10 cellular contexts compared by ENCODE assay signal in the genomic region with DNA sequence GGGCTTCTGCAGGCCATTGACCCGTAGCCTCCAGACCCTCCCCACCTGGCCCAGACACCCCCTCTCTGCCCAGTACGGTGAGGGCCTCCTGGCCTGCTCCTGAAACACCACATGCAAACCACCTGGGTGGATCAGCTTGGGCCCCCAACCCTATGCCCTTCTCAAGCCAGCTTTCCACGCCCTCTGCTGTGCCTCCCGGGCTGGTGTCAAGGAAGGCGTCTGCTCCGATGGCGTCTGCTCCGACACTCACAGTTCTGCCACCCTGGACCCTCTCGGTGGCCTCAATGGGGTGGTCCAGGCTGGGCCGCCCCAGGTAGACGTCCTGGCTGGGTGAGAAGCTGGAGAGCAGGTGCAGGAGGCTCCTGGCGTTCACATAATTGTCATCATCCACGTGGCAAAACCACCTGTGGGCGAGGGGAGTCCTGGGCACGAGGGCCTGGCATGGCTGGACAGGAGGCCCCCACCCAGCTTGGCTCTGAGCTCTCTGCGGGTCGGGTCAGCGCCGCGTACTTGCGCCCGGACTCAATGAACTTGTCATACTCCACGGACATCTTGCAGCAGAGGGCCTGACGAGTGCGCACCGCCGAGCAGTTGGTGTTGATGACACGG. TPM values are rescaled to one million over a fixed set of nuclear protein-coding genes. Genes with fewer than 3 reads are reported as not detected.
DNase-seq lines count a peak whose midpoint lies in the region; ATAC-seq, FAIRE-seq and TF ChIP-seq lines count a peak whose summit lies in the region.
"Had no signal": no experiment of that assay in that cellular context is flagged by ENCODE, and none has a peak within 500 bp of the region (broad histone marks: within the 10 kb centered on the region; RNA-seq: fewer than 3 reads in every experiment).

No MANE protein-coding gene starts in this region.

- TF ChIP-seq POLR2A in transverse colon (IDR thresholded peaks at IDR 0.05), result no peak

- H3K9me3 ChIP-seq in SK-N-SH (no peaks in the 10 kb centered on the region), adipocyte (ENCODE audit: control insufficient read depth, low read length) (no peaks in the 10 kb centered on the region), kidney (ENCODE audit: control insufficient read depth in 1 of 2, low read length in 2 of 2) (no peaks in the 10 kb centered on the region), transverse colon (no peaks in the 10 kb centered on the region)

- H3K4me2 ChIP-seq in SK-N-SH, result peak overlapping the region; percentile 92

- H3K4me1 Mint-ChIP-seq in stimulated activated naive CD8-positive, alpha-beta T cell treated with anti-CD3 and anti-CD28 coated beads, Interleukin-15, amount 100 ng/mL, for 72 hours, result peaks cover 38% of the 10 kb centered on the region

- intact Hi-C loops in kidney (cut with DNase I), result no loop called here
- intact Hi-C loops in transverse colon (cut with DNase I; ENCODE audit: low total_unique reads), result no loop called here

- H3K27ac ChIP-seq in SK-N-SH (ENCODE audit: low read depth in 2 of 2, low read length in 1 of 2), result no peak overlapping the region; a peak in 1 of 4 replicates
- no peak overlapping the region for H3K27ac ChIP-seq in kidney (ENCODE audit: low read depth in 2 of 2, low read length in 2 of 2)
- H3K27ac ChIP-seq in transverse colon, result peak overlapping the region in 1 of 4 donors; percentile 84

- in situ Hi-C loops in transverse colon (cut with MboI; ENCODE audit: low pct_ligation_motif_present in 1 of 4, low pct_unique_long_range_greater_than_20kb in 1 of 4, low sequenced_read_pairs in 3 of 4), result no loop called here

- ATAC-seq in SK-N-SH treated with all-trans-retinoic acid at 6 μM for 48 hours (no peak), left lobe of liver (no peak)
- no peak for ATAC-seq in stimulated activated naive CD8-positive, alpha-beta T cell treated with anti-CD3 and anti-CD28 coated beads, Interleukin-15, amount 100 ng/mL, for 72 hours

- H3K36me3 ChIP-seq in SK-N-SH (replicated peaks in 1 of 2; ENCODE audit: control insufficient read depth in 1 of 2, insufficient read depth in 2 of 2, low read length in 1 of 2) (peaks cover 29 to 57% of the 10 kb centered on the region in 2 experiments), adipocyte (ENCODE audit: control insufficient read depth, insufficient read depth, low read length, severe bottlenecking) (peaks cover 35% of the 10 kb centered on the region), kidney (ENCODE audit: control insufficient read depth in 1 of 2, insufficient read depth in 2 of 2, low read length in 2 of 2) (peaks cover 3 to 8% of the 10 kb centered on the region in 2 donors), transverse colon (peaks cover 0 to 4% (median 0%) of the 10 kb centered on the region in 4 donors)

- no peaks in the 10 kb centered on the region for H3K27me3 ChIP-seq in SK-N-SH (ENCODE audit: insufficient read depth)
- no peaks in the 10 kb centered on the region for H3K27me3 ChIP-seq in adipocyte (replicated peaks; ENCODE audit: control insufficient read depth, insufficient read depth, low read length)
- H3K27me3 ChIP-seq in transverse colon, result no peaks in the 10 kb centered on the region

- DNase-seq in SK-N-SH (no peak), adipocyte (ENCODE audit: low read depth) (no peak), kidney (peak; percentile 66), transverse colon (no peak), left lobe of liver (ENCODE audit: low spot score) (no peak), dedifferentiated amniotic fluid mesenchymal stem cell (ENCODE audit: extremely low spot score) (no peak)
- DNase-seq in stimulated activated naive CD8-positive, alpha-beta T cell treated with anti-CD3 and anti-CD28 coated beads, Interleukin-15, amount 100 ng/mL, for 72 hours, result no peak
- DNase-seq: NCI-H1436 treated with DMSO at 0.1 percent for 48 hours had no signal

- H3K27ac Mint-ChIP-seq in stimulated activated naive CD8-positive, alpha-beta T cell treated with anti-CD3 and anti-CD28 coated beads, Interleukin-15, amount 100 ng/mL, for 72 hours, result peak overlapping the region in 1 of 2 donors; percentile 27

- no peaks in the 10 kb centered on the region for H3K9me2 ChIP-seq in SK-N-SH

- TF ChIP-seq EP300 in SK-N-SH (IDR thresholded peaks at IDR 0.05; ENCODE audit: borderline replicate concordance in 1 of 2, low read depth in 1 of 2, low read length in 1 of 2) (no peak), transverse colon (IDR thresholded peaks at IDR 0.05; ENCODE audit: low read depth) (no peak)

- WGBS in SK-N-SH (ENCODE audit: low lambda C conversion rate), result 90% methylated on average over 28 of the region's 28 CpGs
- 91% methylated on average over 28 of the region's 28 CpGs; no CpG with 5 or more reads in 1 of the 2 donors for WGBS in transverse colon (ENCODE audit: low coverage in 1 of 2), 2 donors

- CTCF ChIA-PET in SK-N-SH (lab: Yijun Ruan, JAX), result interaction anchor here (0.9 to 5.1 kb wide), 7 partner anchors 10 to 91 kb away, joined by 3 to 45 read pairs (median 18); a partner anchor contains a TSS

- H3K4me3 Mint-ChIP-seq in stimulated activated naive CD8-positive, alpha-beta T cell treated with anti-CD3 and anti-CD28 coated beads, Interleukin-15, amount 100 ng/mL, for 72 hours, result peak overlapping the region; percentile 93 to 97

- no peak for TF ChIP-seq RAD21 in SK-N-SH (IDR thresholded peaks at IDR 0.05; ENCODE audit: low read length)

- no peaks in the 10 kb centered on the region for H3K27me3 Mint-ChIP-seq in stimulated activated naive CD8-positive, alpha-beta T cell treated with anti-CD3 and anti-CD28 coated beads, Interleukin-15, amount 100 ng/mL, for 72 hours

- H3K4me1 ChIP-seq in SK-N-SH (ENCODE audit: control insufficient read depth in 1 of 2, insufficient read depth in 2 of 2, low read depth in 1 of 2, low read length in 1 of 2) (peaks cover 0 to 25% of the 10 kb centered on the region in 2 experiments; a peak in 2 of 4 replicates), adipocyte (ENCODE audit: control insufficient read depth, insufficient read depth, low read length) (peaks cover 18% of the 10 kb centered on the region), kidney (ENCODE audit: control insufficient read depth in 1 of 2, insufficient read depth in 1 of 2, low read depth in 1 of 2, low read length in 2 of 2) (peaks cover 8 to 23% of the 10 kb centered on the region in 2 donors), transverse colon (peaks cover 12 to 28% (median 27%) of the 10 kb centered on the region in 4 donors)

- peaks cover 5% of the 10 kb centered on the region for H3F3A ChIP-seq in SK-N-SH (replicated peaks; ENCODE audit: insufficient read depth)

- H3K79me2 ChIP-seq in SK-N-SH (ENCODE audit: insufficient read depth), result peaks cover 48% of the 10 kb centered on the region

- POLR2A ChIA-PET in SK-N-SH (lab: Yijun Ruan, JAX), result interaction anchor here (0.6 kb wide), 1 partner anchor 91 kb away, joined by 3 read pairs; no protein-coding TSS in a partner anchor

- H3K9me3 Mint-ChIP-seq in stimulated activated naive CD8-positive, alpha-beta T cell treated with anti-CD3 and anti-CD28 coated beads, Interleukin-15, amount 100 ng/mL, for 72 hours, result no peaks in the 10 kb centered on the region

- H3K4me3 ChIP-seq in SK-N-SH (ENCODE audit: low read depth in 2 of 2, low read length in 1 of 2) (peak overlapping the region; percentile 81 to 100), adipocyte (ENCODE audit: low read length) (peak overlapping the region; percentile 78), kidney (ENCODE audit: low read length in 2 of 2) (peak overlapping the region; percentile 56 to 66), transverse colon (peak overlapping the region in 1 of 4 donors; percentile 87)

- H4K20me1 ChIP-seq in SK-N-SH (ENCODE audit: insufficient read depth), result peaks cover 14% of the 10 kb centered on the region; the same call in 1 of the 2 replicates

- FAIRE-seq in kidney (lab: Jason Lieb, UNC), result no peak

- TF ChIP-seq CTCF in SK-N-SH (IDR thresholded peaks at IDR 0.05), result no peak
- TF ChIP-seq CTCF in kidney (IDR thresholded peaks at IDR 0.05; ENCODE audit: borderline replicate concordance, extremely low read depth, insufficient read depth), result no peak
- no peak for TF ChIP-seq CTCF in transverse colon (IDR thresholded peaks at IDR 0.05)

- H2AFZ ChIP-seq in SK-N-SH (ENCODE audit: low read depth), result no peak overlapping the region

- H3K9ac ChIP-seq in SK-N-SH (peak overlapping the region; percentile 71; the same call in 1 of the 2 replicates), adipocyte (ENCODE audit: low read length) (peak overlapping the region; percentile 94), kidney (ENCODE audit: low read length in 2 of 2) (peak overlapping the region in 1 of 2 donors; percentile 34)

RNA-seq across cellular contexts. Expression of a gene that starts 1.4 kb away (rescaled TPM):
- polyA plus RNA-seq in SK-N-SH (2012; rRNA removed) (54.4 and 68.6 TPM in 2 replicates), kidney (ENCODE audit: insufficient read depth, low read depth, low replicate concordance) (47.3 TPM)
- polyA plus RNA-seq in SK-N-SH (2012; cell fraction: cytosol; rRNA removed), result 22.9 and 37.2 TPM in 2 replicates
- 329 and 368 TPM in 2 replicates for polyA plus RNA-seq in SK-N-SH (2012; cell fraction: nucleus; rRNA removed)
- total RNA-seq in kidney (29.8 TPM), transverse colon (10 to 100 TPM; 33.2 to 92.0 (median 48.8) TPM), left lobe of liver (45.8 TPM)

RNA-seq across cellular contexts. Expression of a gene that starts 1.4 kb away (rescaled TPM):
- polyA plus RNA-seq in SK-N-SH (2012; rRNA removed) (264 and 272 TPM in 2 replicates), kidney (ENCODE audit: insufficient read depth, low read depth, low replicate concordance) (149 TPM)
- 79.9 and 147 TPM in 2 replicates for polyA plus RNA-seq in SK-N-SH (2012; cell fraction: cytosol; rRNA removed)
- 584 and 643 TPM in 2 replicates for polyA plus RNA-seq in SK-N-SH (2012; cell fraction: nucleus; rRNA removed)
- total RNA-seq in kidney (99.3 TPM), transverse colon (100 to 1,000 TPM in 2 of 4 donors, 10 to 100 TPM in 2; 42.0 to 160 (median 85.5) TPM), left lobe of liver (84.1 TPM)

RNA-seq across cellular contexts. Expression of a gene that starts 12.8 kb away (rescaled TPM):
- polyA plus RNA-seq in SK-N-SH (2012; rRNA removed), result 153 and 190 TPM in 2 replicates
- 75.6 and 113 TPM in 2 replicates for polyA plus RNA-seq in SK-N-SH (2012; cell fraction: cytosol; rRNA removed)
- polyA plus RNA-seq in SK-N-SH (2012; cell fraction: nucleus; rRNA removed), result 168 and 433 TPM in 2 replicates
- 102 TPM for total RNA-seq in kidney
- 551 TPM for polyA plus RNA-seq in kidney (ENCODE audit: insufficient read depth, low read depth, low replicate concordance)
- 100 to 1,000 TPM in 1 of 4 donors, 10 to 100 TPM in 3; 49.4 to 117 (median 71.3) TPM for total RNA-seq in transverse colon
- total RNA-seq in left lobe of liver, result 1,477 TPM

RNA-seq across cellular contexts. Expression of a gene that starts 15.3 kb away (rescaled TPM):
- polyA plus RNA-seq in SK-N-SH (2012; rRNA removed) (144 and 163 TPM in 2 replicates), kidney (ENCODE audit: insufficient read depth, low read depth, low replicate concordance) (102 TPM)
- polyA plus RNA-seq in SK-N-SH (2012; cell fraction: cytosol; rRNA removed), result 57.9 and 78.7 TPM in 2 replicates
- 1,198 and 1,537 TPM in 2 replicates for polyA plus RNA-seq in SK-N-SH (2012; cell fraction: nucleus; rRNA removed)
- total RNA-seq in kidney (84.8 TPM), transverse colon (100 to 1,000 TPM in 3 of 4 donors, 10 to 100 TPM in 1; 98.6 to 306 (median 132) TPM), left lobe of liver (121 TPM)

RNA-seq across cellular contexts. Expression of a gene that starts 18.8 kb away (rescaled TPM):
- polyA plus RNA-seq in SK-N-SH (2012; rRNA removed) (69.9 and 83.6 TPM in 2 replicates), kidney (ENCODE audit: insufficient read depth, low read depth, low replicate concordance) (13.1 TPM)
- 34.1 and 51.7 TPM in 2 replicates for polyA plus RNA-seq in SK-N-SH (2012; cell fraction: cytosol; rRNA removed)
- 103 and 145 TPM in 2 replicates for polyA plus RNA-seq in SK-N-SH (2012; cell fraction: nucleus; rRNA removed)
- total RNA-seq in kidney (2.6 TPM), transverse colon (10 to 100 TPM in 1 of 4 donors, 1 to 10 TPM in 3; 2.6 to 11.1 (median 5.0) TPM), left lobe of liver (8.7 TPM)
- total RNA-seq: A172 had no signal

Comparison
In these comparisons a context has a peak if more than half of its experiments do, and no peak if none do; other contexts are left out.
1. RNA of a gene that starts 12.8 kb away (total RNA-seq): 1,477 TPM in left lobe of liver (single experiment); 102 TPM in kidney (single experiment) and 49.4 to 117 TPM in transverse colon; every median in the first group is over 10 times any median in the second.